10 cellular contexts compared by ENCODE assay signal in the genomic region with DNA sequence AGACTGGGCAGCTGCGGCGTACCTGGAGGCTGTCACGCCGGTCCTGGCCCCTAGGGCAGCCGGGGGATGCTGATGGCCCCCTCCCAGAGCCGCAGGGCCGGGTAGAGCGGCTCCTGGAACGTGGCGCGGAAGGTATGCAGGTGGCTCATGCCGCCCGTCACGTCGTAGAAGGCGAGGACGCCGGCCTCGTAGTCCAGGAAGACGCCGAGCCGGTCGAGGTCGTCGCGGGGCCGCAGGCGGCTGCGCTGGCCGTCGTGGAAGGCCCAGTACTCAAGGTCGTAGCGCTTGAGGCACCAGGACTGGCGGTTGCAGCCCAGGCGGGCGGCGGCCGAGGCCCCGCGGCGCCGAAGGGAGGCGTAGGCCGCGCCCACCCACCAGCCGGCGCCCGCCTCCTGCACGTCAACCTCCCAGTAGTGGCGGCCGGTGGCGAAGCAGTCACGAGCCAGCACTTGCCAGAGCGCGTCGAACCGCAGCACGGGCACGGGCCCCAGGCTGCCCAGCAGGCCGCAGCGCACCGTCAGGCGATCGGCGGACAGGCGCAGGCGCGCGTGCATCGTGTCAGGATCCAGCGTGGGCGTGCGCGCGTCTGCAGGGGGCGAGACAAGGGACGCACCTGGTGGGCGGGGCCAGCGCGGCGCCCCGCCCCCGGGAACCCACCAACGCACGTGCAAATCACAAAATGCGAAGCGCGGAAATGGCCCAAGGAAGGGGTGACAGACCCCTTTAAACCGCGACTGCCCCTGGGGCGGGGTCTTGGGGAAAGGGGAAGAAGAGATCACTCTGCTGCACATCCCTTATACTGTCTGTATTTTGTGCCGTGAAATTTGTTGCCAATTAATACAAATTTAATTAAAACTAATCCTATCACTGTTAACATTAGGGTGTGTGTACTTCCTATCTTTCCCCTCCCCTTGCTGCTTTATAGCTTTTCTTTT. TPM values are rescaled to one million over a fixed set of nuclear protein-coding genes. Genes with fewer than 3 reads are reported as not detected.
DNase-seq lines count a peak whose midpoint lies in the region; ATAC-seq and TF ChIP-seq lines count a peak whose summit lies in the region.
"Had no signal": no experiment of that assay in that cellular context is flagged by ENCODE, and none has a peak within 500 bp of the region (broad histone marks: within the 10 kb centered on the region; RNA-seq: fewer than 3 reads in every experiment).

No MANE protein-coding gene starts in this region.

- H3K4me1 Mint-ChIP-seq in CD8-positive, alpha-beta memory T cell, result peaks cover 17 to 58% (median 55%) of the 10 kb centered on the region in 3 donors
- peaks cover 41% of the 10 kb centered on the region for H3K4me1 Mint-ChIP-seq in T-helper 17 cell

- H3K4me1 ChIP-seq in CD8-positive, alpha-beta memory T cell (ENCODE audit: insufficient read depth, low read length), result peaks cover 2% of the 10 kb centered on the region
- H3K4me1 ChIP-seq in psoas muscle, result no peaks in the 10 kb centered on the region

- POLR2A ChIA-PET in CD8-positive, alpha-beta memory T cell (lab: Charles Lee), result interaction anchor here (0.6 kb wide), 1 partner anchor 201 kb away, joined by 3 read pairs; no protein-coding TSS in a partner anchor

- WGBS in psoas muscle, 3 donors, result 13 to 22% (median 16%) methylated on average over 61 to 92 of the region's 92 CpGs

- H3K36me3 Mint-ChIP-seq in CD8-positive, alpha-beta memory T cell, result peaks cover 10 to 82% (median 21%) of the 10 kb centered on the region in 3 donors
- H3K36me3 Mint-ChIP-seq in T-helper 17 cell (ENCODE audit: low read depth), result peaks cover 19% of the 10 kb centered on the region

- no peaks in the 10 kb centered on the region for H3K27me3 Mint-ChIP-seq in CD8-positive, alpha-beta memory T cell
- H3K27me3 Mint-ChIP-seq in T-helper 17 cell, result no peaks in the 10 kb centered on the region
- H3K27me3 Mint-ChIP-seq: naive thymus-derived CD8-positive, alpha-beta T cell had no signal

- intact Hi-C loops in psoas muscle (cut with DNase I), result no loop called here

- H3K27ac Mint-ChIP-seq in CD8-positive, alpha-beta memory T cell, result peak overlapping the region in 4 of 8 donors; percentile 66 to 79 (median 77)
- H3K27ac Mint-ChIP-seq in T-helper 17 cell, result peak overlapping the region; percentile 95

- H3K4me3 Mint-ChIP-seq in CD8-positive, alpha-beta memory T cell, result peak overlapping the region in 3 of 7 donors; percentile 5 to 72 (median 70)
- H3K4me3 Mint-ChIP-seq in T-helper 17 cell, result peak overlapping the region; percentile 79

- peak in 4 of 5 donors; percentile 18 to 57 (median 48) for DNase-seq in CD8-positive, alpha-beta memory T cell
- DNase-seq in T-helper 17 cell, result peak; percentile 19 to 48 (median 35)
- DNase-seq in foreskin fibroblast, result peak; percentile 50 to 75
- DNase-seq in psoas muscle, result peak; percentile 44 to 64
- no peak for DNase-seq in KG1 (lab: John Stamatoyannopoulos, UW)

- CTCF ChIA-PET in CD8-positive, alpha-beta memory T cell (lab: Charles Lee), result interaction anchor here (1.1 to 1.2 kb wide), 2 partner anchors 13 to 21 kb away, joined by 3 to 4 read pairs; no protein-coding TSS in a partner anchor

- no peak overlapping the region for H3K27ac ChIP-seq in CD8-positive, alpha-beta memory T cell (ENCODE audit: low read depth, low read length)
- H3K27ac ChIP-seq in psoas muscle, result no peak overlapping the region

- no peaks in the 10 kb centered on the region for H3K9me3 Mint-ChIP-seq in CD8-positive, alpha-beta memory T cell
- H3K9me3 Mint-ChIP-seq: naive thymus-derived CD8-positive, alpha-beta T cell; T-helper 1 cell treated with Interleukin-12 subunit alpha and Interleukin-12 subunit beta and Interleukin-4 antibody, amounts not matched to agents 30 μg/mL and 1 μg/mL, for 36 hours had no signal

- no peak overlapping the region for H3K4me3 ChIP-seq in CD8-positive, alpha-beta memory T cell (ENCODE audit: low read length)
- peak overlapping the region; percentile 15 to 34 for H3K4me3 ChIP-seq in foreskin fibroblast (ENCODE audit: low read depth in 1 of 2, low read length in 2 of 2)
- peak overlapping the region; percentile 60 for H3K4me3 ChIP-seq in psoas muscle

- no peaks in the 10 kb centered on the region for H3K27me3 ChIP-seq in CD8-positive, alpha-beta memory T cell (ENCODE audit: insufficient read depth, low read length, poor library complexity, severe bottlenecking)
- H3K27me3 ChIP-seq in psoas muscle (ENCODE audit: insufficient read depth in 3 of 3, low read length in 2 of 3), result peaks cover 0 to 24% (median 10%) of the 10 kb centered on the region in 3 donors

- H3K36me3 ChIP-seq in CD8-positive, alpha-beta memory T cell (ENCODE audit: insufficient read depth, low read length), result peaks cover 9% of the 10 kb centered on the region
- H3K36me3 ChIP-seq in psoas muscle (ENCODE audit: insufficient read depth in 1 of 2, low read depth in 1 of 2), result peaks cover 1 to 21% of the 10 kb centered on the region in 2 donors

- ATAC-seq in T-helper 17 cell (peak; percentile 76), psoas muscle (peak; percentile 58 to 67 (median 65)), HG03097 (IDR thresholded peaks at IDR 0.05; ENCODE audit: low FRiP score, unreplicated experiment) (no peak), HG03095 (IDR thresholded peaks at IDR 0.05; ENCODE audit: unreplicated experiment) (no peak), HG02623 (IDR thresholded peaks at IDR 0.05; ENCODE audit: unreplicated experiment) (no peak)

- H3K9me3 ChIP-seq in CD8-positive, alpha-beta memory T cell (ENCODE audit: low read length), result no peaks in the 10 kb centered on the region
- no peaks in the 10 kb centered on the region for H3K9me3 ChIP-seq in T-helper 17 cell (ENCODE audit: control insufficient read depth, low read length, poor library complexity, severe bottlenecking)
- no peaks in the 10 kb centered on the region for H3K9me3 ChIP-seq in psoas muscle

- TF ChIP-seq CTCF in foreskin fibroblast (IDR thresholded peaks at IDR 0.05; ENCODE audit: low read depth, low read length) (no peak), psoas muscle (IDR thresholded peaks at IDR 0.05) (no peak)

RNA-seq across cellular contexts. Expression of a gene that starts 31.2 kb away (rescaled TPM):
- 10 to 100 TPM; 33.2 to 34.8 TPM for total RNA-seq in CD8-positive, alpha-beta memory T cell
- polyA plus RNA-seq in CD8-positive, alpha-beta memory T cell, result 29.3 TPM
- total RNA-seq in T-helper 17 cell (10 to 100 TPM; 38.1 to 44.9 TPM), psoas muscle (10 to 100 TPM; 21.1 to 53.8 (median 26.5) TPM)
- 100 to 1,000 TPM in 1 of 3 donors, 10 to 100 TPM in 2; 33.2 to 168 (median 48.9) TPM for polyA plus RNA-seq in psoas muscle

RNA-seq across cellular contexts. Expression of a gene that starts 31.3 kb away (rescaled TPM):
- 10 to 100 TPM; 46.2 to 52.1 TPM for total RNA-seq in CD8-positive, alpha-beta memory T cell
- polyA plus RNA-seq in CD8-positive, alpha-beta memory T cell, result 92.5 TPM
- total RNA-seq in T-helper 17 cell (10 to 100 TPM; 63.8 to 64.6 TPM), psoas muscle (1 to 10 TPM in 3 of 4 donors, under 1 TPM in 1; 0.79 to 2.5 (median 1.9) TPM)
- polyA plus RNA-seq in psoas muscle, result under 1 TPM; 0.13 to 0.70 (median 0.38) TPM

Comparison
In these comparisons a context has a peak if more than half of its experiments do, and no peak if none do; other contexts are left out.
1. ATAC-seq: peak in T-helper 17 cell (single experiment) and psoas muscle (4 of 4); none in HG03097 (single experiment), HG03095 (single experiment) and HG02623 (single experiment).
2. RNA of a gene that starts 31.3 kb away (total RNA-seq): 63.8 to 64.6 TPM in T-helper 17 cell and 46.2 to 52.1 TPM in CD8-positive, alpha-beta memory T cell; 0.79 to 2.5 TPM in psoas muscle; every median in the first group is over 10 times any median in the second.